Comparison of ENCODE assay signal across 2 cellular contexts in the genomic region with DNA sequence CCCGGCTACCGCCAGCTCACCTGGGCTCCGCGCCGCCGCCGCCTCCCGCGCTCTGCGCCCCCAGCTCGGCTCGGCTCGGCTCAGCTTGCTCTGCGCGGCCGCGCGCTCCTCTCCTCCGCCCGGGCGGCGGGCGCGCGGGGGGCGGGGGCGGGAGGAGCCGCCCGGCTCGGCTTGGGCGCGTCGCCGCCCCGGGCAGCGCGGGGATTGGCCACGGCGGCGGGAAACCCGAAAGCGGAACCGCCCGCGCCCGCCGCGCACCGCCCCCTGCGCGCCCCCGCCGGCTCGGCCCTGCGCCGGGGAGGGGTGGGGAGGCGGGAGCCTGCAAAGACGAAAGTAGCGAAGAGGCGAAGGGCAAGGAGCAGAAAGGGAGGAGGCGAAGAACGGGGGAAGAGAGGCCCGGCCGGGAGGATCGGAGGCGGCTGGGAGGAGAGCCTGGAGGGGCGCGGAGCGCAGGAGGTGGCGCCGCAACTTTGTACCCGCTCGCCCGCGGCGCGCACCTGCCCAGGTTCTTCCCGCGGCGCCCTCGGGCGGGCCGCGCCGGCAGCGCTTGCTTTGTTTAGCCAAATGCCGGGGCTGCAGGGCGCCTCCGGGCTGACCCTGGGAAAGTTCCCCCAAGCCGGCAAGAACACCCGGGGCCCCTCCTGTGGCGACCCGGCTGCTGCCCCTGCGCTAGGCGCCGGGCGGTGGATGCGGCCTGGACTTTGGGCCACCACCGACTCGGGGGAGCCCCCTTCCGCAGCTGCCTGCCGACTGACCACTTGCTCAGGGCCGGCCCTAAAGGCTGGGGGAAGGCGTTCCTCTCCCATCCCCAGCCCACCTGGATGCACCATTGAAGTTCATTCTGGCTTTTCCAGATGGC.
TF ChIP-seq lines count a peak whose summit lies in the region.

CAMKK2 (minus strand) TSS at position 92 of the 859 bp plus-strand sequence. CDS start 22,183 bp downstream, outside the sequence.

TF ChIP-seq in IMR-90, 13 proteins besides CTCF, POLR2A, EP300 and RAD21 (continued from another document):
- TF ChIP-seq MAZ (IDR thresholded peaks at IDR 0.05; ENCODE audit: borderline replicate concordance, low read depth, low read length), result peak; percentile 96; the same call in 1 of the 2 replicates
- no peak for TF ChIP-seq RCOR1 (IDR thresholded peaks at IDR 0.05; ENCODE audit: insufficient replicate concordance, low read length)
- TF ChIP-seq RFX5 (IDR thresholded peaks at IDR 0.05; ENCODE audit: low read depth, low read length), result no peak
- TF ChIP-seq FOS (IDR thresholded peaks at IDR 0.05; ENCODE audit: low read depth, low read length), result no peak
- no peak for TF ChIP-seq USF2 (IDR thresholded peaks at IDR 0.05; ENCODE audit: low read depth, low read length)
- no peak for TF ChIP-seq MAFK (IDR thresholded peaks at IDR 0.05; ENCODE audit: low read depth, low read length)

TF ChIP-seq in PFSK-1, 5 proteins besides CTCF, POLR2A, EP300 and RAD21 (continued from another document):
- TF ChIP-seq REST (IDR thresholded peaks at IDR 0.05; ENCODE audit: insufficient read depth in 1 of 2, low read depth in 2 of 2, low read length in 2 of 2), result no peak
- peak; percentile 37; the same call in 1 of the 2 replicates for TF ChIP-seq SIN3A (IDR thresholded peaks at IDR 0.05; ENCODE audit: borderline replicate concordance, insufficient read depth, low read length)
- no peak for TF ChIP-seq FOXP2 (optimal IDR thresholded peaks at IDR 0.05; ENCODE audit: borderline replicate concordance, extremely low read depth, extremely low read length, insufficient read depth)
- no peak for TF ChIP-seq POLR2AphosphoS5 (IDR thresholded peaks at IDR 0.05; ENCODE audit: low read depth, low read length)
